Comparison of ENCODE assay signal across 8 cellular contexts in genomic region chr3:155853214-155854146, GRCh38. TPM values are rescaled to one million over a fixed set of nuclear protein-coding genes. Genes with fewer than 3 reads are reported as not detected.
A peak's percentile ranks its signal among the peaks of the same experiment; 100 is the strongest.
DNase-seq lines count a peak whose midpoint lies in the region; ATAC-seq and TF ChIP-seq lines count a peak whose summit lies in the region.

No MANE protein-coding gene starts in this region.

- peak overlapping the region; percentile 93 for H3K4me3 ChIP-seq in CD8-positive, alpha-beta memory T cell (ENCODE audit: low read length)
- peak overlapping the region; percentile 95 for H3K4me3 ChIP-seq in Jurkat, Clone E6-1 (ENCODE audit: low read length)
- H3K4me3 ChIP-seq in fibroblast of the aortic adventitia (ENCODE audit: low read depth, low read length): peak overlapping the region; percentile 79
- H3K4me3 ChIP-seq in neuron (ENCODE audit: low read length): peak overlapping the region; percentile 79

- H3K27ac Mint-ChIP-seq in CD8-positive, alpha-beta memory T cell: peak overlapping the region; percentile 96 to 100 (median 100)

- CTCF ChIA-PET in CD8-positive, alpha-beta memory T cell (lab: Charles Lee): interaction anchor here (1.0 to 2.5 kb wide), 6 partner anchors 9 to 47 kb away, joined by 3 to 44 read pairs (median 4); partner anchors contain the start of genes C3orf33 and GMPS

- TF ChIP-seq CTCF in fibroblast of the aortic adventitia (IDR thresholded peaks at IDR 0.05; ENCODE audit: insufficient read depth, low read length) (no peak), GM10266 (IDR thresholded peaks at IDR 0.05; ENCODE audit: control insufficient read depth, insufficient read depth, low read depth, missing control alignments) (no peak)

- no peak overlapping the region for H2AFZ ChIP-seq in neuron (ENCODE audit: low read depth, low read length)

- H3K27me3 ChIP-seq in CD8-positive, alpha-beta memory T cell (ENCODE audit: insufficient read depth, low read length, poor library complexity, severe bottlenecking): no peaks in the 10 kb centered on the region
- no peaks in the 10 kb centered on the region for H3K27me3 ChIP-seq in neuron (ENCODE audit: insufficient read depth, low read length)

- H3K36me3 Mint-ChIP-seq in CD8-positive, alpha-beta memory T cell: peaks cover 0 to 25% (median 1%) of the 10 kb centered on the region in 3 donors

- peak; percentile 21 for ATAC-seq in GM21447 (IDR thresholded peaks at IDR 0.05; ENCODE audit: unreplicated experiment)

- H3K4me1 Mint-ChIP-seq in CD8-positive, alpha-beta memory T cell: peaks cover 38 to 50% (median 48%) of the 10 kb centered on the region in 3 donors

- H3K9me3 ChIP-seq in CD8-positive, alpha-beta memory T cell (ENCODE audit: low read length): no peaks in the 10 kb centered on the region
- no peaks in the 10 kb centered on the region for H3K9me3 ChIP-seq in neuron (ENCODE audit: low read length)

- H3K27ac ChIP-seq in CD8-positive, alpha-beta memory T cell (ENCODE audit: low read depth, low read length): peak overlapping the region; percentile 89

- POLR2A ChIA-PET in CD8-positive, alpha-beta memory T cell (lab: Charles Lee): interaction anchor here (0.6 to 2.2 kb wide), 6 partner anchors 9 to 1307 kb away, joined by 3 to 11 read pairs (median 6); partner anchors contain the start of genes C3orf33, CCNL1 and GMPS

- H3K4me1 ChIP-seq in CD8-positive, alpha-beta memory T cell (ENCODE audit: insufficient read depth, low read length): peaks cover 34% of the 10 kb centered on the region
- peaks cover 24% of the 10 kb centered on the region for H3K4me1 ChIP-seq in neuron (ENCODE audit: insufficient read depth, low read length)

- DNase-seq in CD8-positive, alpha-beta memory T cell: peak in 2 of 5 donors; percentile 11 to 20
- no peak for DNase-seq in Jurkat, Clone E6-1 (ENCODE audit: low read depth, low spot score)
- peak; percentile 22 for DNase-seq in activated T-cell treated with anti-CD3 and anti-CD28 coated beads for 4 hours
- DNase-seq in fibroblast of the aortic adventitia (ENCODE audit: low read depth): peak; percentile 43
- DNase-seq in GM10266 (ENCODE audit: extremely low spot score): no peak
- DNase-seq in ureter (ENCODE audit: low spot score): no peak

- peaks cover 0 to 5% (median 0%) of the 10 kb centered on the region in 5 donors for H3K9me3 Mint-ChIP-seq in CD8-positive, alpha-beta memory T cell

- no peaks in the 10 kb centered on the region for H3K27me3 Mint-ChIP-seq in CD8-positive, alpha-beta memory T cell

- peak overlapping the region; percentile 86 to 98 (median 97) for H3K4me3 Mint-ChIP-seq in CD8-positive, alpha-beta memory T cell

- no peaks in the 10 kb centered on the region for H3K36me3 ChIP-seq in CD8-positive, alpha-beta memory T cell (ENCODE audit: insufficient read depth, low read length)
- H3K36me3 ChIP-seq in neuron (ENCODE audit: insufficient read depth, low read length): no peaks in the 10 kb centered on the region

RNA-seq across cellular contexts. Expression of gene SLC33A1, which starts 0.7 kb away (rescaled TPM):
- total RNA-seq in CD8-positive, alpha-beta memory T cell: 10 to 100 TPM; 22.8 to 24.8 TPM
- polyA plus RNA-seq in CD8-positive, alpha-beta memory T cell: 19.5 TPM
- polyA plus RNA-seq in Jurkat, Clone E6-1 (2012; ENCODE audit: insufficient read depth, insufficient read length): 9.8 TPM
- total RNA-seq in fibroblast of the aortic adventitia (ENCODE audit: low replicate concordance) (24.4 and 49.8 TPM in 2 replicates), ureter (39.5 TPM)

RNA-seq across cellular contexts. Expression of gene GMPS, which starts 17.0 kb away (rescaled TPM):
- 100 to 1,000 TPM; 113 to 117 TPM for total RNA-seq in CD8-positive, alpha-beta memory T cell
- 63.7 TPM for polyA plus RNA-seq in CD8-positive, alpha-beta memory T cell
- polyA plus RNA-seq in Jurkat, Clone E6-1 (2012; ENCODE audit: insufficient read depth, insufficient read length): 145 TPM
- total RNA-seq in fibroblast of the aortic adventitia (ENCODE audit: low replicate concordance) (87.5 and 88.1 TPM in 2 replicates), ureter (49.4 TPM)

RNA-seq across cellular contexts. Expression of gene C3orf33, which starts 47.4 kb away (rescaled TPM):
- 1 to 10 TPM; 1.8 to 2.2 TPM for total RNA-seq in CD8-positive, alpha-beta memory T cell
- polyA plus RNA-seq in CD8-positive, alpha-beta memory T cell: 4.9 TPM
- polyA plus RNA-seq in Jurkat, Clone E6-1 (2012; ENCODE audit: insufficient read depth, insufficient read length): 3.1 TPM
- total RNA-seq in fibroblast of the aortic adventitia (ENCODE audit: low replicate concordance) (2.8 and 5.7 TPM in 2 replicates), ureter (5.1 TPM)

Comparison
In these comparisons a context has a peak if more than half of its experiments do, and no peak if none do; other contexts are left out.
1. DNase-seq: peak in activated T-cell treated with anti-CD3 and anti-CD28 coated beads for 4 hours (single experiment) and fibroblast of the aortic adventitia (single experiment); none in Jurkat, Clone E6-1 (single experiment), GM10266 (single experiment) and ureter (single experiment).
2. Peak in every context shown above with its lines, with median percentiles within 50 percentile points of each other: H3K4me3 ChIP-seq.